Comparison of ENCODE assay signal across 2 cellular contexts in genomic region chr4:153794001-153794400, GRCh38.
A peak's percentile ranks its signal among the peaks of the same experiment; 100 is the strongest.
TF ChIP-seq lines count a peak whose summit lies in the region.

No MANE protein-coding gene starts in this region.

TF ChIP-seq in HEK293T, 16 proteins besides CTCF, POLR2A, EP300 and RAD21 (continued from another document):
- TF ChIP-seq, protein P1, sequence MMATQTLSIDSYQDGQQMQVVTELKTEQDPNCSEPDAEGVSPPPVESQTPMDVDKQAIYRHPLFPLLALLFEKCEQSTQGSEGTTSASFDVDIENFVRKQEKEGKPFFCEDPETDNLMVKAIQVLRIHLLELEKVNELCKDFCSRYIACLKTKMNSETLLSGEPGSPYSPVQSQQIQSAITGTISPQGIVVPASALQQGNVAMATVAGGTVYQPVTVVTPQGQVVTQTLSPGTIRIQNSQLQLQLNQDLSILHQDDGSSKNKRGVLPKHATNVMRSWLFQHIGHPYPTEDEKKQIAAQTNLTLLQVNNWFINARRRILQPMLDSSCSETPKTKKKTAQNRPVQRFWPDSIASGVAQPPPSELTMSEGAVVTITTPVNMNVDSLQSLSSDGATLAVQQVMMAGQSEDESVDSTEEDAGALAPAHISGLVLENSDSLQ (IDR thresholded peaks at IDR 0.05): peak; percentile 86
- no peak for TF ChIP-seq SUZ12 (IDR thresholded peaks at IDR 0.05)

TF ChIP-seq in WTC11, 78 proteins besides CTCF, POLR2A, EP300 and RAD21 (continued from another document):
- TF ChIP-seq AR (CRISPR knock-in tag; IDR thresholded peaks at IDR 0.05) (no peak), STAT6 (CRISPR knock-in tag; conservative IDR thresholded peaks at IDR 0.05; ENCODE audit: low read depth) (no peak), ZNF423 (CRISPR knock-in tag; IDR thresholded peaks at IDR 0.05) (no peak), TCF7 (CRISPR knock-in tag; IDR thresholded peaks at IDR 0.05; ENCODE audit: low read depth) (no peak), GRHL2 (CRISPR knock-in tag; IDR thresholded peaks at IDR 0.05; ENCODE audit: insufficient replicate concordance, severe bottlenecking) (no peak), NR2C2 (CRISPR knock-in tag; IDR thresholded peaks at IDR 0.05) (no peak), HMGA2 (CRISPR knock-in tag; IDR thresholded peaks at IDR 0.05) (no peak), ATF1 (CRISPR knock-in tag; IDR thresholded peaks at IDR 0.05) (no peak)
- TF ChIP-seq, protein P2, sequence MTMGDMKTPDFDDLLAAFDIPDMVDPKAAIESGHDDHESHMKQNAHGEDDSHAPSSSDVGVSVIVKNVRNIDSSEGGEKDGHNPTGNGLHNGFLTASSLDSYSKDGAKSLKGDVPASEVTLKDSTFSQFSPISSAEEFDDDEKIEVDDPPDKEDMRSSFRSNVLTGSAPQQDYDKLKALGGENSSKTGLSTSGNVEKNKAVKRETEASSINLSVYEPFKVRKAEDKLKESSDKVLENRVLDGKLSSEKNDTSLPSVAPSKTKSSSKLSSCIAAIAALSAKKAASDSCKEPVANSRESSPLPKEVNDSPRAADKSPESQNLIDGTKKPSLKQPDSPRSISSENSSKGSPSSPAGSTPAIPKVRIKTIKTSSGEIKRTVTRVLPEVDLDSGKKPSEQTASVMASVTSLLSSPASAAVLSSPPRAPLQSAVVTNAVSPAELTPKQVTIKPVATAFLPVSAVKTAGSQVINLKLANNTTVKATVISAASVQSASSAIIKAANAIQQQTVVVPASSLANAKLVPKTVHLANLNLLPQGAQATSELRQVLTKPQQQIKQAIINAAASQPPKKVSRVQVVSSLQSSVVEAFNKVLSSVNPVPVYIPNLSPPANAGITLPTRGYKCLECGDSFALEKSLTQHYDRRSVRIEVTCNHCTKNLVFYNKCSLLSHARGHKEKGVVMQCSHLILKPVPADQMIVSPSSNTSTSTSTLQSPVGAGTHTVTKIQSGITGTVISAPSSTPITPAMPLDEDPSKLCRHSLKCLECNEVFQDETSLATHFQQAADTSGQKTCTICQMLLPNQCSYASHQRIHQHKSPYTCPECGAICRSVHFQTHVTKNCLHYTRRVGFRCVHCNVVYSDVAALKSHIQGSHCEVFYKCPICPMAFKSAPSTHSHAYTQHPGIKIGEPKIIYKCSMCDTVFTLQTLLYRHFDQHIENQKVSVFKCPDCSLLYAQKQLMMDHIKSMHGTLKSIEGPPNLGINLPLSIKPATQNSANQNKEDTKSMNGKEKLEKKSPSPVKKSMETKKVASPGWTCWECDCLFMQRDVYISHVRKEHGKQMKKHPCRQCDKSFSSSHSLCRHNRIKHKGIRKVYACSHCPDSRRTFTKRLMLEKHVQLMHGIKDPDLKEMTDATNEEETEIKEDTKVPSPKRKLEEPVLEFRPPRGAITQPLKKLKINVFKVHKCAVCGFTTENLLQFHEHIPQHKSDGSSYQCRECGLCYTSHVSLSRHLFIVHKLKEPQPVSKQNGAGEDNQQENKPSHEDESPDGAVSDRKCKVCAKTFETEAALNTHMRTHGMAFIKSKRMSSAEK (CRISPR knock-in tag; IDR thresholded peaks at IDR 0.05; ENCODE audit: borderline replicate concordance): no peak
